10 cellular contexts compared by ENCODE assay signal in the genomic region with DNA sequence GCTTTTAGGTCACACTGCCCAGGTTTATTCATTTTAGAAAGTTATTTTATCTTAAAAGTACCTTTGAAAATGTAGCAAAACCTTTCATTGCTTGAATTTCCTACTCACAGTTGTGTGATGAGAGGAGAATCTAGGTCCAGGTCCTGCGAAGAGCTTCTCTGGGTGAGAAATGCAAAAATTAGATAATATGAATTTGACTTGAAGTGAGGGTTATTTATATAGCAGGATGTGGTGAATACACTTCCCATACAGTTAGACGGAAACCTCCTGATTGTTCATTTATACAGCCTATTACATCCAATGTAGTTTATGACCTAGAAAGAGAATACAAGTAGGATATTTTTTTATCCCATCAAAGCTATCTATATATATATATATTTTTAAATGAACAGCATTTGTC. TPM values are rescaled to one million over a fixed set of nuclear protein-coding genes. Genes with fewer than 3 reads are reported as not detected.
DNase-seq lines count a peak whose midpoint lies in the region; ATAC-seq, FAIRE-seq and TF ChIP-seq lines count a peak whose summit lies in the region.
"Had no signal": no experiment of that assay in that cellular context is flagged by ENCODE, and none has a peak within 500 bp of the region (broad histone marks: within the 10 kb centered on the region; RNA-seq: fewer than 3 reads in every experiment).

No MANE protein-coding gene starts in this region.

- intact Hi-C loops in posterior cingulate gyrus (cut with DNase I) (loop anchor here (1.0 kb wide), 1 partner anchor 1025 kb away; no protein-coding TSS in a partner anchor), Right ventricle myocardium superior (cut with DNase I) (no loop called here), Right ventricle myocardium inferior (cut with DNase I) (loop anchor here (2.0 kb wide), 1 partner anchor 1024 kb away; no protein-coding TSS in a partner anchor)
- intact Hi-C loops in activated CD4-positive, alpha-beta T cell treated with anti-CD3 and anti-CD28 coated beads, Interleukin-2, amount 10 ng/mL, durations not matched to agents 24 days and 14 days (cut with micrococcal nuclease), result loop anchor here (1.0 to 5.0 kb wide), 2 partner anchors 313 to 1025 kb away; no protein-coding TSS in a partner anchor

- no peaks in the 10 kb centered on the region for H3K27me3 Mint-ChIP-seq in T-helper 2 cell treated with Interferon-gamma antibody and Interleukin-4, amounts not matched to agents 5 μg/mL and 100 μg/mL, for 36 hours (ENCODE audit: low read depth)
- no peaks in the 10 kb centered on the region for H3K27me3 Mint-ChIP-seq in activated CD4-positive, alpha-beta T cell treated with anti-CD3 and anti-CD28 coated beads, Interleukin-2, amount 10 ng/mL, durations not matched to agents 24 days and 14 days

- peaks cover 15% of the 10 kb centered on the region for H3K4me1 Mint-ChIP-seq in T-helper 2 cell treated with Interferon-gamma antibody and Interleukin-4, amounts not matched to agents 5 μg/mL and 100 μg/mL, for 36 hours (ENCODE audit: low read depth)
- H3K4me1 Mint-ChIP-seq in activated CD4-positive, alpha-beta T cell treated with anti-CD3 and anti-CD28 coated beads, Interleukin-2, amount 10 ng/mL, durations not matched to agents 24 days and 14 days, result peaks cover 8% of the 10 kb centered on the region

- TF ChIP-seq POLR2A in GM12891 (IDR thresholded peaks at IDR 0.05; ENCODE audit: low read depth, low read length), result no peak

- ATAC-seq in HG03565 (IDR thresholded peaks at IDR 0.05; ENCODE audit: unreplicated experiment), result peak; percentile 73
- ATAC-seq in Right ventricle myocardium superior (ENCODE audit: poor library complexity), result no peak
- ATAC-seq in Right ventricle myocardium inferior, result no peak

- peaks cover 3% of the 10 kb centered on the region for H3K9me3 Mint-ChIP-seq in T-helper 2 cell treated with Interferon-gamma antibody and Interleukin-4, amounts not matched to agents 5 μg/mL and 100 μg/mL, for 36 hours
- no peaks in the 10 kb centered on the region for H3K9me3 Mint-ChIP-seq in activated CD4-positive, alpha-beta T cell treated with anti-CD3 and anti-CD28 coated beads, Interleukin-2, amount 10 ng/mL, durations not matched to agents 24 days and 14 days

- no peak for TF ChIP-seq CTCF in GM20000 (IDR thresholded peaks at IDR 0.05; ENCODE audit: extremely low read depth, missing control alignments)

- DNase-seq in GM12891 (ENCODE audit: insufficient read length, low spot score) (peak; percentile 16), GM20000 (ENCODE audit: low spot score) (peak; percentile 26), posterior cingulate gyrus (no peak), Right ventricle myocardium superior (no peak), Right ventricle myocardium inferior (ENCODE audit: missing footprints) (no peak)
- DNase-seq in T-helper 2 cell treated with Interferon-gamma antibody and Interleukin-4, amounts not matched to agents 5 μg/mL and 100 μg/mL, for 36 hours (ENCODE audit: low spot score), result no peak
- DNase-seq in activated CD4-positive, alpha-beta T cell treated with anti-CD3 and anti-CD28 coated beads, Interleukin-2, amount 10 ng/mL, durations not matched to agents 24 days and 14 days, result no peak
- DNase-seq: activated CD4-positive, alpha-beta T cell treated with anti-CD3 and anti-CD28 coated beads for 1 hour; aorta had no signal

- FAIRE-seq in GM12891 (lab: Jason Lieb, UNC), result no peak

- H3K27ac Mint-ChIP-seq in T-helper 2 cell treated with Interferon-gamma antibody and Interleukin-4, amounts not matched to agents 5 μg/mL and 100 μg/mL, for 36 hours, result no peak overlapping the region
- H3K27ac Mint-ChIP-seq in activated CD4-positive, alpha-beta T cell treated with anti-CD3 and anti-CD28 coated beads, Interleukin-2, amount 10 ng/mL, durations not matched to agents 24 days and 14 days, result no peak overlapping the region

- H3K4me3 Mint-ChIP-seq in T-helper 2 cell treated with Interferon-gamma antibody and Interleukin-4, amounts not matched to agents 5 μg/mL and 100 μg/mL, for 36 hours, result peak overlapping the region; percentile 38
- H3K4me3 Mint-ChIP-seq in activated CD4-positive, alpha-beta T cell treated with anti-CD3 and anti-CD28 coated beads, Interleukin-2, amount 10 ng/mL, durations not matched to agents 24 days and 14 days, result no peak overlapping the region

- peaks cover 7% of the 10 kb centered on the region for H3K36me3 Mint-ChIP-seq in T-helper 2 cell treated with Interferon-gamma antibody and Interleukin-4, amounts not matched to agents 5 μg/mL and 100 μg/mL, for 36 hours (ENCODE audit: low read depth)
- H3K36me3 Mint-ChIP-seq in activated CD4-positive, alpha-beta T cell treated with anti-CD3 and anti-CD28 coated beads, Interleukin-2, amount 10 ng/mL, durations not matched to agents 24 days and 14 days (ENCODE audit: low read depth), result peaks cover 13% of the 10 kb centered on the region

TF ChIP-seq in GM12891, 5 proteins besides CTCF, POLR2A, EP300 and RAD21:
- TF ChIP-seq POU2F2 (IDR thresholded peaks at IDR 0.05; ENCODE audit: low read depth, low read length) (no peak), PAX5 (IDR thresholded peaks at IDR 0.05; ENCODE audit: insufficient read depth, low read length, severe bottlenecking) (no peak), POLR2AphosphoS5 (IDR thresholded peaks at IDR 0.05; ENCODE audit: low read depth, low read length) (no peak), SPI1 (IDR thresholded peaks at IDR 0.05; ENCODE audit: low read depth, low read length) (no peak), TAF1 (IDR thresholded peaks at IDR 0.05; ENCODE audit: low read depth, low read length) (no peak)

RNA-seq across cellular contexts. Expression of a gene that starts 30.5 kb away (rescaled TPM):
- polyA plus RNA-seq in GM12891 (2012; ENCODE audit: low read depth, missing spikeins), result 8.1 TPM
- total RNA-seq in Right ventricle myocardium superior (10.2 TPM), Right ventricle myocardium inferior (11.6 TPM)
- 28.5 and 29.1 TPM in 2 replicates for total RNA-seq in activated CD4-positive, alpha-beta T cell treated with anti-CD3 and anti-CD28 coated beads, Interleukin-2, amount 10 ng/mL, durations not matched to agents 24 days and 14 days

Comparison
In these comparisons a context has a peak if more than half of its experiments do, and no peak if none do; other contexts are left out.
1. DNase-seq: peak in GM12891 (single experiment) and GM20000 (single experiment); none in T-helper 2 cell treated with Interferon-gamma antibody and Interleukin-4, amounts not matched to agents 5 μg/mL and 100 μg/mL, for 36 hours (single experiment), posterior cingulate gyrus (0 of 10), Right ventricle myocardium superior (single experiment), Right ventricle myocardium inferior (single experiment) and activated CD4-positive, alpha-beta T cell treated with anti-CD3 and anti-CD28 coated beads, Interleukin-2, amount 10 ng/mL, durations not matched to agents 24 days and 14 days (single experiment).